ENCODE assay signal across 8 cellular contexts in the genomic region with DNA sequence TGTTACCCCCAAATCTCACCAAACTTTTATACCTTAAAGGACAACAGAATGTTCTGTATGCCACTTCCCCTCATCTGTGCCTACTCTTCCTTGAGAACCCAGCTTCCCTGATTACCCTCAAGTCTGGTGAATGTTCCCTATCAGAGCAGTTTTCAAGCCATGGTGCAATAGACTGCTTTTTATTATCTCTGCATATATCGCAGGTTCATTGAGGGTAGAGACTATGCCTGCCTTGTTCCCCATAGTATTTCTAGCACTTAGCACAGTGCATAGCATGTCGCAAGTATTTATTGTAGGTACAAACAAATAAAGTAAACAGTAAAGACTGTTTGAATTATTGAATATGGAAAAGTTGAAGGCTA.
DNase-seq lines count a peak whose midpoint lies in the region; ATAC-seq and TF ChIP-seq lines count a peak whose summit lies in the region.

No MANE protein-coding gene starts in this region.

- H3K4me3 ChIP-seq in mammary epithelial cell (replicated peaks in 1 of 3; ENCODE audit: insufficient read depth in 1 of 3, low read depth in 2 of 3, low read length in 3 of 3) (no peak overlapping the region), parathyroid adenoma (ENCODE audit: low read depth, low read length) (peak overlapping the region; percentile 6)

- no peaks in the 10 kb centered on the region for H3K9me3 ChIP-seq in mammary epithelial cell (replicated peaks; ENCODE audit: insufficient read depth, low read length)
- H3K9me3 ChIP-seq in parathyroid adenoma (ENCODE audit: control insufficient read depth, low read length), result no peaks in the 10 kb centered on the region

- TF ChIP-seq CTCF in mammary epithelial cell (conservative IDR thresholded peaks at IDR 0.05 in 1 of 2, IDR thresholded peaks at IDR 0.05 in 1 of 2; ENCODE audit: extremely low read depth in 1 of 2, insufficient read depth in 1 of 2, low read depth in 1 of 2, low read length in 2 of 2) (no peak), parathyroid adenoma (IDR thresholded peaks at IDR 0.05) (no peak)

- no peak overlapping the region for H2AFZ ChIP-seq in mammary epithelial cell (ENCODE audit: low read depth, low read length)
- H2AFZ ChIP-seq in parathyroid adenoma, result no peak overlapping the region

- H3K4me2 ChIP-seq in mammary epithelial cell (ENCODE audit: insufficient read depth, low read depth, low read length) (peak overlapping the region; percentile 74), parathyroid adenoma (ENCODE audit: low read length) (peak overlapping the region; percentile 56)

- in situ Hi-C loops in mammary epithelial cell (cut with MboI; ENCODE audit: low sequenced_read_pairs in 2 of 2), result no loop called here

- WGBS in mammary epithelial cell (ENCODE audit: low coverage, missing lambda C conversion rate), result 93% methylated on average over 2 of the region's 2 CpGs

- H3K36me3 ChIP-seq in mammary epithelial cell (ENCODE audit: insufficient read depth, low read length) (no peaks in the 10 kb centered on the region), parathyroid adenoma (ENCODE audit: control insufficient read depth, insufficient read depth, low read length) (no peaks in the 10 kb centered on the region)

- intact Hi-C loops in mammary epithelial cell (cut with micrococcal nuclease), result no loop called here

- H3K79me2 ChIP-seq in mammary epithelial cell (ENCODE audit: insufficient read depth, low read length), result peaks cover 68% of the 10 kb centered on the region
- peaks cover 27% of the 10 kb centered on the region for H3K79me2 ChIP-seq in parathyroid adenoma

- dilution Hi-C loops in mammary epithelial cell (cut with HindIII; ENCODE audit: low sequenced_read_pairs), result no loop called here

- peaks cover 37% of the 10 kb centered on the region for H3K4me1 ChIP-seq in mammary epithelial cell (ENCODE audit: insufficient read depth, low read length)
- H3K4me1 ChIP-seq in parathyroid adenoma, result peaks cover 18% of the 10 kb centered on the region

- H3K27me3 ChIP-seq in mammary epithelial cell (ENCODE audit: insufficient read depth, low read length) (no peaks in the 10 kb centered on the region), parathyroid adenoma (ENCODE audit: control insufficient read depth, insufficient read depth, low read length) (no peaks in the 10 kb centered on the region)

- H4K20me1 ChIP-seq in mammary epithelial cell (ENCODE audit: insufficient read depth, low read length), result no peaks in the 10 kb centered on the region

- H3K27ac ChIP-seq in mammary epithelial cell (ENCODE audit: insufficient read depth, low read depth, low read length), result peak overlapping the region; percentile 57
- peak overlapping the region; percentile 70 for H3K27ac ChIP-seq in parathyroid adenoma

- BruUV-seq in mammary epithelial cell (replicated peaks; lab: Mats Ljungman, UMichigan), result TSS peak; percentile 18

- DNase-seq in mammary epithelial cell (no peak), NCI-H146 (lab: John Stamatoyannopoulos, UW) (no peak), DMS114 treated with DMSO at 0.1 percent for 48 hours (lab: John Stamatoyannopoulos, UW; ENCODE audit: unreplicated experiment) (no peak), medulla oblongata (ENCODE audit: extremely low spot score) (no peak)

- peak overlapping the region; percentile 12 for H3K9ac ChIP-seq in mammary epithelial cell (ENCODE audit: insufficient read depth, low read length)
- H3K9ac ChIP-seq in parathyroid adenoma, result no peak overlapping the region

- CTCF ChIA-PET in mammary epithelial cell (lab: Charles Lee; ENCODE audit: low non-redundant PET), result interaction anchor here (0.5 to 0.6 kb wide), 2 partner anchors 27 to 1780 kb away, joined by 3 read pairs; no protein-coding TSS in a partner anchor

- ATAC-seq in GM18867 (IDR thresholded peaks at IDR 0.05; ENCODE audit: unreplicated experiment), result peak; percentile 25
- peak; percentile 18 for ATAC-seq in HG03103 (IDR thresholded peaks at IDR 0.05; ENCODE audit: low read depth, unreplicated experiment)
- ATAC-seq in HG02981 (IDR thresholded peaks at IDR 0.05; ENCODE audit: unreplicated experiment), result no peak
